Comparison of ENCODE assay signal across 8 cellular contexts in genomic region chr3:12158387-12159226, GRCh38. TPM values are rescaled to one million over a fixed set of nuclear protein-coding genes. Genes with fewer than 3 reads are reported as not detected.
DNase-seq lines count a peak whose midpoint lies in the region; ATAC-seq and TF ChIP-seq lines count a peak whose summit lies in the region.

TIMP4 (minus strand) TSS chr3:12158912; CDS start chr3:12158840, 72 bp downstream.

- ATAC-seq in omental fat pad (ENCODE audit: low FRiP score) = peak; percentile 60
- ATAC-seq in GM21423 (IDR thresholded peaks at IDR 0.05; ENCODE audit: unreplicated experiment) = no peak
- ATAC-seq in HG03039 (IDR thresholded peaks at IDR 0.05; ENCODE audit: unreplicated experiment) = no peak
- no peak for ATAC-seq in GM19452 (IDR thresholded peaks at IDR 0.05; ENCODE audit: unreplicated experiment)

- CTCF ChIA-PET in BJ (lab: Yijun Ruan, JAX) = interaction anchor here (0.5 to 1.3 kb wide), 4 partner anchors 17 to 587 kb away, joined by 3 to 5 read pairs (median 4); no protein-coding TSS in a partner anchor

- H3K27me3 ChIP-seq in BJ (ENCODE audit: control insufficient read depth, insufficient read depth, low read length) (no peaks in the 10 kb centered on the region; the same call in 1 of the 2 replicates), NT2/D1 (ENCODE audit: insufficient read depth, insufficient read length) (no peaks in the 10 kb centered on the region)

- TF ChIP-seq CTCF in BJ (IDR thresholded peaks at IDR 0.05; ENCODE audit: insufficient read depth, low read depth, low read length) (no peak), fibroblast of the aortic adventitia (IDR thresholded peaks at IDR 0.05; ENCODE audit: insufficient read depth, low read length) (no peak), omental fat pad (IDR thresholded peaks at IDR 0.05) (no peak)

- POLR2A ChIA-PET in BJ (lab: Charles Lee) = no interaction called here

- H3K4me3 ChIP-seq in BJ (ENCODE audit: low read depth, low read length) = peak within 1 kb of the TSS; percentile 31
- H3K4me3 ChIP-seq in NT2/D1 (ENCODE audit: insufficient read length, low read depth) = peak within 1 kb of the TSS; percentile 49
- H3K4me3 ChIP-seq in fibroblast of the aortic adventitia (ENCODE audit: low read depth, low read length) = peak within 1 kb of the TSS; percentile 48

- peaks cover 14% of the 10 kb centered on the region for H3K4me1 ChIP-seq in NT2/D1 (ENCODE audit: insufficient read depth, insufficient read length)

- no peaks in the 10 kb centered on the region for H3K36me3 ChIP-seq in BJ (ENCODE audit: control insufficient read depth, insufficient read depth, low read length)
- peaks cover 31% of the 10 kb centered on the region for H3K36me3 ChIP-seq in NT2/D1 (ENCODE audit: insufficient read depth, insufficient read length, low read length)

- peak within 1 kb of the TSS; percentile 79 for H3K9ac ChIP-seq in NT2/D1 (ENCODE audit: insufficient read length, low read depth)

- H3K9me3 ChIP-seq in NT2/D1 (ENCODE audit: insufficient read depth, low read length) = no peaks in the 10 kb centered on the region

- no peak for DNase-seq in BJ (ENCODE audit: low read depth)
- DNase-seq in NT2/D1 (ENCODE audit: low read depth, low spot score) = peak; percentile 74
- peak; percentile 35 for DNase-seq in fibroblast of the aortic adventitia (ENCODE audit: low read depth)
- DNase-seq in omental fat pad (ENCODE audit: low spot score) = no peak
- DNase-seq in cortex of kidney (lab: John Stamatoyannopoulos, UW) = no peak

RNA-seq across cellular contexts. Expression of gene TIMP4, which starts in this region (rescaled TPM):
- 1.3 and 1.8 TPM in 2 replicates for polyA plus RNA-seq in BJ (2011; rRNA removed)
- 0.57 and 1.6 TPM in 2 replicates for polyA minus RNA-seq in BJ (2011; rRNA and poly(A)+ RNA removed)
- 4.3 and 12.3 TPM in 2 replicates for total RNA-seq in fibroblast of the aortic adventitia (ENCODE audit: low replicate concordance)
- 100 to 1,000 TPM; 145 to 295 (median 192) TPM for total RNA-seq in omental fat pad

Comparison
In these comparisons a context has a peak if more than half of its experiments do, and no peak if none do; other contexts are left out.
1. RNA of gene TIMP4 (total RNA-seq): 145 to 295 TPM in omental fat pad; 4.3 to 12.3 TPM in fibroblast of the aortic adventitia; every median in the first group is over 10 times any median in the second.
2. DNase-seq: peak in NT2/D1 (single experiment) and fibroblast of the aortic adventitia (single experiment); none in BJ (single experiment), omental fat pad (single experiment) and cortex of kidney (single experiment).
3. Peak in every context shown above with its lines, with median percentiles within 50 percentile points of each other: H3K4me3 ChIP-seq.